9 cellular contexts compared by ENCODE assay signal in genomic region chr3:112629425-112629824, GRCh38. TPM values are rescaled to one million over a fixed set of nuclear protein-coding genes. Genes with fewer than 3 reads are reported as not detected.
A peak's percentile ranks its signal among the peaks of the same experiment; 100 is the strongest.
DNase-seq lines count a peak whose midpoint lies in the region; ATAC-seq and TF ChIP-seq lines count a peak whose summit lies in the region.
"Had no signal": no experiment of that assay in that cellular context is flagged by ENCODE, and none has a peak within 500 bp of the region (broad histone marks: within the 10 kb centered on the region; RNA-seq: fewer than 3 reads in every experiment).

No MANE protein-coding gene starts in this region.

- H3K27ac Mint-ChIP-seq in type B pancreatic cell = no peak overlapping the region

- H3K9me3 Mint-ChIP-seq in type B pancreatic cell = no peaks in the 10 kb centered on the region
- H3K9me3 Mint-ChIP-seq: central memory CD8-positive, alpha-beta T cell had no signal

- DNase-seq in GM03348 (ENCODE audit: low spot score) = peak; percentile 64
- peak; percentile 43 for DNase-seq in NCI-H2196 treated with DMSO at 0.1 percent for 48 hours (lab: John Stamatoyannopoulos, UW; ENCODE audit: unreplicated experiment)
- DNase-seq in dedifferentiated amniotic fluid mesenchymal stem cell (ENCODE audit: extremely low spot score) = peak; percentile 80
- DNase-seq in osteoblast (ENCODE audit: insufficient read length, low spot score, missing footprints) = no peak
- no peak for DNase-seq in type B pancreatic cell (ENCODE audit: extremely low spot score, unreplicated experiment)
- DNase-seq in effector memory CD4-positive, alpha-beta T cell = no peak

- no peak overlapping the region for H3K4me3 ChIP-seq in osteoblast (ENCODE audit: insufficient read depth, low read length)
- no peak overlapping the region for H3K4me3 ChIP-seq in effector memory CD4-positive, alpha-beta T cell (ENCODE audit: insufficient read depth, low read depth, low read length, poor library complexity, severe bottlenecking)

- H4K20me1 ChIP-seq in osteoblast (ENCODE audit: insufficient read depth, low read length) = peaks cover 42% of the 10 kb centered on the region

- H3K4me2 ChIP-seq in osteoblast (ENCODE audit: insufficient read depth, low read length) = peak overlapping the region; percentile 14

- peaks cover 67% of the 10 kb centered on the region for H3K4me1 ChIP-seq in osteoblast (ENCODE audit: insufficient read depth, low read length)
- H3K4me1 ChIP-seq in effector memory CD4-positive, alpha-beta T cell (ENCODE audit: control insufficient read depth, insufficient read depth, low read length, poor library complexity, severe bottlenecking) = no peaks in the 10 kb centered on the region

- H3K27ac ChIP-seq in osteoblast (ENCODE audit: low read depth, low read length) = peak overlapping the region; percentile 44
- H3K27ac ChIP-seq in effector memory CD4-positive, alpha-beta T cell (ENCODE audit: insufficient read depth, low read length, poor library complexity, severe bottlenecking) = no peak overlapping the region

- H2AFZ ChIP-seq in osteoblast (ENCODE audit: low read length) = no peak overlapping the region

- no peaks in the 10 kb centered on the region for H3K27me3 ChIP-seq in osteoblast (ENCODE audit: insufficient read depth, low read length)
- no peaks in the 10 kb centered on the region for H3K27me3 ChIP-seq in effector memory CD4-positive, alpha-beta T cell (replicated peaks; ENCODE audit: control insufficient read depth, insufficient read depth, low read length, poor library complexity, severe bottlenecking)

- H3K36me3 Mint-ChIP-seq in type B pancreatic cell = peaks cover 39% of the 10 kb centered on the region

- TF ChIP-seq CTCF in osteoblast (IDR thresholded peaks at IDR 0.05; ENCODE audit: extremely low read depth, low read depth, low read length) = no peak
- TF ChIP-seq CTCF in type B pancreatic cell (conservative IDR thresholded peaks at IDR 0.05) = no peak

- no peak overlapping the region for H3K4me3 Mint-ChIP-seq in type B pancreatic cell
- H3K4me3 Mint-ChIP-seq: central memory CD8-positive, alpha-beta T cell had no signal

- peaks cover 20% of the 10 kb centered on the region for H3K4me1 Mint-ChIP-seq in type B pancreatic cell (ENCODE audit: unreplicated experiment)
- H3K4me1 Mint-ChIP-seq: central memory CD8-positive, alpha-beta T cell had no signal

- H3K79me2 ChIP-seq in osteoblast (ENCODE audit: insufficient read depth, low read length) = peaks cover 83% of the 10 kb centered on the region

- ATAC-seq in HG02763 (IDR thresholded peaks at IDR 0.05; ENCODE audit: unreplicated experiment) (no peak), HG03159 (IDR thresholded peaks at IDR 0.05; ENCODE audit: unreplicated experiment) (no peak)

- H3K36me3 ChIP-seq in osteoblast (ENCODE audit: insufficient read depth, low read length) = peaks cover 89% of the 10 kb centered on the region
- no peaks in the 10 kb centered on the region for H3K36me3 ChIP-seq in effector memory CD4-positive, alpha-beta T cell (ENCODE audit: control insufficient read depth, insufficient read depth, low read length)

- H3K27me3 Mint-ChIP-seq in type B pancreatic cell = no peaks in the 10 kb centered on the region
- H3K27me3 Mint-ChIP-seq: central memory CD8-positive, alpha-beta T cell had no signal

- no peaks in the 10 kb centered on the region for H3K9me3 ChIP-seq in osteoblast (ENCODE audit: low read depth, low read length)
- H3K9me3 ChIP-seq in effector memory CD4-positive, alpha-beta T cell (ENCODE audit: control insufficient read depth, low read length) = no peaks in the 10 kb centered on the region

RNA-seq across cellular contexts. Expression of gene CCDC80, which starts 11.5 kb away (rescaled TPM):
- total RNA-seq in osteoblast (564 and 657 TPM in 2 replicates), type B pancreatic cell (ENCODE audit: low replicate concordance) (169 and 174 TPM in 2 replicates)

Comparison
In these comparisons a context has a peak if more than half of its experiments do, and no peak if none do; other contexts are left out.
1. DNase-seq: peak in GM03348 (single experiment), NCI-H2196 treated with DMSO at 0.1 percent for 48 hours (single experiment) and dedifferentiated amniotic fluid mesenchymal stem cell (single experiment); none in osteoblast (single experiment), type B pancreatic cell (single experiment) and effector memory CD4-positive, alpha-beta T cell (0 of 3).